In genomic region chr19:44212865-44213346, GRCh38 we compare ENCODE assay signal across 1 cellular context.
TF ChIP-seq lines count a peak whose summit lies in the region.

No MANE protein-coding gene starts in this region.

TF ChIP-seq in IMR-90, 13 proteins besides CTCF, POLR2A, EP300 and RAD21:
- TF ChIP-seq, protein P1, sequence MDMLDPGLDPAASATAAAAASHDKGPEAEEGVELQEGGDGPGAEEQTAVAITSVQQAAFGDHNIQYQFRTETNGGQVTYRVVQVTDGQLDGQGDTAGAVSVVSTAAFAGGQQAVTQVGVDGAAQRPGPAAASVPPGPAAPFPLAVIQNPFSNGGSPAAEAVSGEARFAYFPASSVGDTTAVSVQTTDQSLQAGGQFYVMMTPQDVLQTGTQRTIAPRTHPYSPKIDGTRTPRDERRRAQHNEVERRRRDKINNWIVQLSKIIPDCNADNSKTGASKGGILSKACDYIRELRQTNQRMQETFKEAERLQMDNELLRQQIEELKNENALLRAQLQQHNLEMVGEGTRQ (IDR thresholded peaks at IDR 0.05; ENCODE audit: low read depth, low read length): no peak
- TF ChIP-seq MXI1 (IDR thresholded peaks at IDR 0.05; ENCODE audit: borderline replicate concordance, low read depth, low read length) (no peak), CEBPB (IDR thresholded peaks at IDR 0.05; ENCODE audit: low read depth, low read length) (no peak), MAFK (IDR thresholded peaks at IDR 0.05; ENCODE audit: low read depth, low read length) (no peak), FOS (IDR thresholded peaks at IDR 0.05; ENCODE audit: low read depth, low read length) (no peak), MAZ (IDR thresholded peaks at IDR 0.05; ENCODE audit: borderline replicate concordance, low read depth, low read length) (no peak), SMC3 (IDR thresholded peaks at IDR 0.05; ENCODE audit: low read depth, low read length) (no peak), RFX5 (IDR thresholded peaks at IDR 0.05; ENCODE audit: low read depth, low read length) (no peak), BHLHE40 (IDR thresholded peaks at IDR 0.05; ENCODE audit: low read depth, low read length) (no peak), CHD1 (IDR thresholded peaks at IDR 0.05; ENCODE audit: low read depth, low read length) (no peak), NFE2L2 (IDR thresholded peaks at IDR 0.05; ENCODE audit: low read depth, low read length) (no peak)
- TF ChIP-seq, protein P2, sequence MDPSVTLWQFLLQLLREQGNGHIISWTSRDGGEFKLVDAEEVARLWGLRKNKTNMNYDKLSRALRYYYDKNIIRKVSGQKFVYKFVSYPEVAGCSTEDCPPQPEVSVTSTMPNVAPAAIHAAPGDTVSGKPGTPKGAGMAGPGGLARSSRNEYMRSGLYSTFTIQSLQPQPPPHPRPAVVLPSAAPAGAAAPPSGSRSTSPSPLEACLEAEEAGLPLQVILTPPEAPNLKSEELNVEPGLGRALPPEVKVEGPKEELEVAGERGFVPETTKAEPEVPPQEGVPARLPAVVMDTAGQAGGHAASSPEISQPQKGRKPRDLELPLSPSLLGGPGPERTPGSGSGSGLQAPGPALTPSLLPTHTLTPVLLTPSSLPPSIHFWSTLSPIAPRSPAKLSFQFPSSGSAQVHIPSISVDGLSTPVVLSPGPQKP (IDR thresholded peaks at IDR 0.05; ENCODE audit: borderline replicate concordance, low read depth, low read length): no peak
